In the genomic region with DNA sequence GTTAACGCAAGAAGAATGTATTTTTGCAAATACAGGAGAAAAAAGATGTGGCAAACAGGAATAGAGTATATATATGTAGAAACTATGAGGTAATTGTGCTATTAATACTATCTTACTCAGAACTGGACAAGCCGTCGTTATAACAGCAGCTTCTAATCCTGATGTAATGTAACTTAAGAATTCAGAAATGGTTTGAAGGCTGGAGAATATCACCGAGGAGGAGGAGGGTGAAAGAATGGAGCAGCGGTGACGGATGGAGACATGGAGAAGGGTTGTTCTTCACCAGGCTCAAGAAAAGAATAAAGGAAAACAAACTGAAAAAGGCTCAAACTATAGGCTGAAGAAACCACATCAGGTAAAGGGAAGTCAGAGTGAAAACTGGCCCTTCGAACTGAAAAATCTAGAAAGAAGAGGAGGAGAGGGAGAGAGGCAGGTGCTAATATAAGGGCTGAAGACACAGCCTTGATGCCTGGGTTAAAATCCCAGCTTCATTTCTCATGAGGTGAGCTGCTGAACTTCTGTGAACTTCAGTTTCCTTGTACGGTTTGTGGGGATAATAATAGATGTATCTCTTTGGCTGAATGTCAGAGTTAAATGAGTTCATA, we compare ENCODE assay signal across 9 cellular contexts.
DNase-seq lines count a peak whose midpoint lies in the region; ATAC-seq and TF ChIP-seq lines count a peak whose summit lies in the region.
"Had no signal": no experiment of that assay in that cellular context is flagged by ENCODE, and none has a peak within 500 bp of the region (broad histone marks: within the 10 kb centered on the region; RNA-seq: fewer than 3 reads in every experiment).

No MANE protein-coding gene starts in this region.

- peaks cover 2% of the 10 kb centered on the region for H3K36me3 Mint-ChIP-seq in activated naive CD8-positive, alpha-beta T cell treated with anti-CD3 and anti-CD28 coated beads, Interleukin-2, amount 50 U/mL, for 24 hours (ENCODE audit: low read depth)
- H3K36me3 Mint-ChIP-seq: CD4-positive, CD25-positive, alpha-beta regulatory T cell had no signal

- no peaks in the 10 kb centered on the region for H3K4me1 Mint-ChIP-seq in activated naive CD8-positive, alpha-beta T cell treated with anti-CD3 and anti-CD28 coated beads, Interleukin-2, amount 50 U/mL, for 24 hours
- H3K4me1 Mint-ChIP-seq: CD4-positive, CD25-positive, alpha-beta regulatory T cell had no signal

- H3K27ac ChIP-seq in WERI-Rb-1 = no peak overlapping the region

- H3K36me3 ChIP-seq in WERI-Rb-1 = no peaks in the 10 kb centered on the region; the same call in 1 of the 2 replicates

- ATAC-seq in GM21360 (IDR thresholded peaks at IDR 0.05; ENCODE audit: unreplicated experiment) (peak; percentile 79), HG03442 (IDR thresholded peaks at IDR 0.05; ENCODE audit: unreplicated experiment) (peak; percentile 76)
- ATAC-seq in activated naive CD8-positive, alpha-beta T cell treated with anti-CD3 and anti-CD28 coated beads, Interleukin-2, amount 50 U/mL, for 24 hours = no peak

- H3K27ac Mint-ChIP-seq in activated naive CD8-positive, alpha-beta T cell treated with anti-CD3 and anti-CD28 coated beads, Interleukin-2, amount 50 U/mL, for 24 hours = no peak overlapping the region

- H3K9me3 Mint-ChIP-seq in activated naive CD8-positive, alpha-beta T cell treated with anti-CD3 and anti-CD28 coated beads, Interleukin-2, amount 50 U/mL, for 24 hours = no peaks in the 10 kb centered on the region

- H3K27me3 ChIP-seq in WERI-Rb-1 (ENCODE audit: insufficient read depth, low read depth, severe bottlenecking) = no peaks in the 10 kb centered on the region

- no peak for TF ChIP-seq CTCF in AG09309 (IDR thresholded peaks at IDR 0.05; ENCODE audit: control insufficient read depth, insufficient read depth, low read depth, low read length, missing control alignments)
- TF ChIP-seq CTCF in fibroblast of pulmonary artery (IDR thresholded peaks at IDR 0.05; ENCODE audit: low read length, missing control alignments) = no peak
- TF ChIP-seq CTCF in WERI-Rb-1 (IDR thresholded peaks at IDR 0.05; ENCODE audit: low read depth, low read length) = no peak

- DNase-seq in AG09309 (ENCODE audit: low read depth) = peak; percentile 37
- peak; percentile 74 for DNase-seq in fibroblast of pulmonary artery (ENCODE audit: low read depth)
- no peak for DNase-seq in stimulated activated CD4-positive, alpha-beta T cell treated with anti-CD3 and anti-CD28 coated beads, Interleukin-2, amount 100 ng/mL, for 48 hours
- DNase-seq in WERI-Rb-1 = no peak
- DNase-seq in GM19240 (ENCODE audit: insufficient read length, low spot score) = no peak
- DNase-seq in activated naive CD8-positive, alpha-beta T cell treated with anti-CD3 and anti-CD28 coated beads, Interleukin-2, amount 50 U/mL, for 24 hours = no peak
- DNase-seq: CD4-positive, CD25-positive, alpha-beta regulatory T cell had no signal

- H3K4me3 Mint-ChIP-seq in activated naive CD8-positive, alpha-beta T cell treated with anti-CD3 and anti-CD28 coated beads, Interleukin-2, amount 50 U/mL, for 24 hours = no peak overlapping the region
- H3K4me3 Mint-ChIP-seq: CD4-positive, CD25-positive, alpha-beta regulatory T cell had no signal

- H3K4me3 ChIP-seq in AG09309 (ENCODE audit: control insufficient read depth, low read depth, low read length) = no peak overlapping the region
- peak overlapping the region; percentile 6 for H3K4me3 ChIP-seq in fibroblast of pulmonary artery (replicated peaks; ENCODE audit: low read depth, low read length)
- H3K4me3 ChIP-seq in WERI-Rb-1 (ENCODE audit: low read depth, low read length) = no peak overlapping the region

- peaks cover 2% of the 10 kb centered on the region for H3K27me3 Mint-ChIP-seq in activated naive CD8-positive, alpha-beta T cell treated with anti-CD3 and anti-CD28 coated beads, Interleukin-2, amount 50 U/mL, for 24 hours
- H3K27me3 Mint-ChIP-seq: CD4-positive, CD25-positive, alpha-beta regulatory T cell had no signal

- no peaks in the 10 kb centered on the region for H3K9me3 ChIP-seq in WERI-Rb-1 (ENCODE audit: severe bottlenecking)

Comparison
In these comparisons a context has a peak if more than half of its experiments do, and no peak if none do; other contexts are left out.
1. DNase-seq: peak in AG09309 (single experiment) and fibroblast of pulmonary artery (single experiment); none in stimulated activated CD4-positive, alpha-beta T cell treated with anti-CD3 and anti-CD28 coated beads, Interleukin-2, amount 100 ng/mL, for 48 hours (0 of 2), WERI-Rb-1 (single experiment), GM19240 (single experiment) and activated naive CD8-positive, alpha-beta T cell treated with anti-CD3 and anti-CD28 coated beads, Interleukin-2, amount 50 U/mL, for 24 hours (single experiment).